Comparison of ENCODE assay signal across 8 cellular contexts in the genomic region with DNA sequence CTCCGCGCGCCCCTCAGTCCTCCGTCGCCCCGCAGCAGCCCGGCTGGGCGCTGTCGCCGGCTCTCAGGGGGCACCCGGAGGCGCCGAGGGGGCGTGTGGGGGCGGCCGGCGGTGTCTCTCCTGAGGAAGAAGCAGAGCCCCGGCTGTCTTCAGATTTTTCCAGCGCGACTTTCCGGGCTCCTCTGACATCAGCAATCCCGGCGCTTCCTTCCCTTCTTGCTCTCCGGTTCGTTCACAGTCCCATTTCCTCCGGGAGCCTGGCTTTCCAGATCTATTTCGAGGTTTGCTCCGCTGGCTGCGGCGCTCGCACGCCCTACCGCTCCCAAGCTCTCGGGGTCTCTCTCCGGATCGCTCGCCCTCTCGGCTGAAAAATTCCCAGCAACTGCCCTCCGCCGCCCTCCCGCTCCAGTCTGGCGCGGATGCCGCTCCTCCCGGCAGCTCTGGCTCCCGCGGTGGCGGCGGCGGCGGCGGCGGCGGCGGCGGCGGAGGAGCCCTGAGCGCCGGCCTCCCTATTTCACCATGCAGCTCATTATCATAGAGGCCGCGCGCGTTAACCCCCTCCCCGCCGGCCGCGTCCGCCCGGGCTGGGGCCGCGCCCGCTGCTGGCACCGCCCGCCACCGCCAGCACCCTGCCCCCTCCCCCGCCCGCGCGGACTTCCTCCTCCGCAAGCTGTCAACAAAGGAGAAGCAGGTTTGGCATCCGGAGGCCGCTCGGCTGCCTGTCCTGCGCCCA. TPM values are rescaled to one million over a fixed set of nuclear protein-coding genes. Genes with fewer than 3 reads are reported as not detected.
DNase-seq lines count a peak whose midpoint lies in the region; ATAC-seq and TF ChIP-seq lines count a peak whose summit lies in the region.

A gene with protein sequence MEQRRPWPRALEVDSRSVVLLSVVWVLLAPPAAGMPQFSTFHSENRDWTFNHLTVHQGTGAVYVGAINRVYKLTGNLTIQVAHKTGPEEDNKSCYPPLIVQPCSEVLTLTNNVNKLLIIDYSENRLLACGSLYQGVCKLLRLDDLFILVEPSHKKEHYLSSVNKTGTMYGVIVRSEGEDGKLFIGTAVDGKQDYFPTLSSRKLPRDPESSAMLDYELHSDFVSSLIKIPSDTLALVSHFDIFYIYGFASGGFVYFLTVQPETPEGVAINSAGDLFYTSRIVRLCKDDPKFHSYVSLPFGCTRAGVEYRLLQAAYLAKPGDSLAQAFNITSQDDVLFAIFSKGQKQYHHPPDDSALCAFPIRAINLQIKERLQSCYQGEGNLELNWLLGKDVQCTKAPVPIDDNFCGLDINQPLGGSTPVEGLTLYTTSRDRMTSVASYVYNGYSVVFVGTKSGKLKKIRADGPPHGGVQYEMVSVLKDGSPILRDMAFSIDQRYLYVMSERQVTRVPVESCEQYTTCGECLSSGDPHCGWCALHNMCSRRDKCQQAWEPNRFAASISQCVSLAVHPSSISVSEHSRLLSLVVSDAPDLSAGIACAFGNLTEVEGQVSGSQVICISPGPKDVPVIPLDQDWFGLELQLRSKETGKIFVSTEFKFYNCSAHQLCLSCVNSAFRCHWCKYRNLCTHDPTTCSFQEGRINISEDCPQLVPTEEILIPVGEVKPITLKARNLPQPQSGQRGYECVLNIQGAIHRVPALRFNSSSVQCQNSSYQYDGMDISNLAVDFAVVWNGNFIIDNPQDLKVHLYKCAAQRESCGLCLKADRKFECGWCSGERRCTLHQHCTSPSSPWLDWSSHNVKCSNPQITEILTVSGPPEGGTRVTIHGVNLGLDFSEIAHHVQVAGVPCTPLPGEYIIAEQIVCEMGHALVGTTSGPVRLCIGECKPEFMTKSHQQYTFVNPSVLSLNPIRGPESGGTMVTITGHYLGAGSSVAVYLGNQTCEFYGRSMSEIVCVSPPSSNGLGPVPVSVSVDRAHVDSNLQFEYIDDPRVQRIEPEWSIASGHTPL (N-terminal part only) (minus strand): TSS at position 534 of the 733 bp plus-strand sequence. CDS start 26,462 bp downstream, outside the sequence.

- 0% methylated on average over 56 of the region's 84 CpGs; no CpG with 5 or more reads in 1 of the 2 donors for WGBS in upper lobe of left lung, 2 donors

- H3K27ac ChIP-seq in upper lobe of left lung: peak within 1 kb of the TSS; percentile 88 to 97 (median 90)

- TF ChIP-seq EP300 in upper lobe of left lung (IDR thresholded peaks at IDR 0.05): no peak

- H3K36me3 ChIP-seq in upper lobe of left lung: peaks cover 0 to 3% (median 0%) of the 10 kb centered on the region in 4 donors

- H3K4me3 Mint-ChIP-seq in activated naive CD8-positive, alpha-beta T cell treated with anti-CD3 and anti-CD28 coated beads, Interleukin-2, amount 50 U/mL, for 24 hours: peak within 1 kb of the TSS; percentile 75
- H3K4me3 Mint-ChIP-seq in osteocyte (ENCODE audit: unreplicated experiment): peak within 1 kb of the TSS; percentile 93

- H3K27me3 Mint-ChIP-seq in activated naive CD8-positive, alpha-beta T cell treated with anti-CD3 and anti-CD28 coated beads, Interleukin-2, amount 50 U/mL, for 24 hours: peaks cover 40% of the 10 kb centered on the region
- peaks cover 2% of the 10 kb centered on the region for H3K27me3 Mint-ChIP-seq in osteocyte (ENCODE audit: unreplicated experiment)

- DNase-seq in 8988T (peak; percentile 52), NAMALWA (ENCODE audit: low spot score) (peak; percentile 63), SKM-1 treated with dmso at 0.1 percent for 144 hours (lab: John Stamatoyannopoulos, UW; ENCODE audit: unreplicated experiment) (peak; percentile 93), Right ventricle myocardium inferior (ENCODE audit: missing footprints) (peak; percentile 94), osteocyte (ENCODE audit: extremely low spot score, unreplicated experiment) (peak; percentile 88), upper lobe of left lung (peak; percentile 92 to 97)
- DNase-seq in activated naive CD8-positive, alpha-beta T cell treated with anti-CD3 and anti-CD28 coated beads, Interleukin-2, amount 50 U/mL, for 24 hours: peak; percentile 59

- intact Hi-C loops in Right ventricle myocardium inferior (cut with DNase I): loop anchor here (2.0 to 10.0 kb wide), 5 partner anchors 42 to 359 kb away; no protein-coding TSS in a partner anchor

- peak in 3 of 4 donors; percentile 47 to 90 (median 79) for TF ChIP-seq POLR2A in upper lobe of left lung (IDR thresholded peaks at IDR 0.05)

- peak within 1 kb of the TSS; percentile 72 to 94 (median 82) for H3K4me3 ChIP-seq in upper lobe of left lung

- no peaks in the 10 kb centered on the region for H3K27me3 ChIP-seq in upper lobe of left lung

- H3K9me3 ChIP-seq in upper lobe of left lung: no peaks in the 10 kb centered on the region

- no peaks in the 10 kb centered on the region for H3K9me3 Mint-ChIP-seq in activated naive CD8-positive, alpha-beta T cell treated with anti-CD3 and anti-CD28 coated beads, Interleukin-2, amount 50 U/mL, for 24 hours
- H3K9me3 Mint-ChIP-seq in osteocyte (ENCODE audit: unreplicated experiment): no peaks in the 10 kb centered on the region

- TF ChIP-seq CTCF in osteocyte (IDR thresholded peaks at IDR 0.05) (no peak), upper lobe of left lung (IDR thresholded peaks at IDR 0.05) (peak in 3 of 6 experiments; percentile 9 to 24 (median 10))

- peaks cover 30 to 41% (median 33%) of the 10 kb centered on the region in 4 donors for H3K4me1 ChIP-seq in upper lobe of left lung

- H3K36me3 Mint-ChIP-seq in activated naive CD8-positive, alpha-beta T cell treated with anti-CD3 and anti-CD28 coated beads, Interleukin-2, amount 50 U/mL, for 24 hours (ENCODE audit: low read depth): no peaks in the 10 kb centered on the region
- no peaks in the 10 kb centered on the region for H3K36me3 Mint-ChIP-seq in osteocyte (ENCODE audit: unreplicated experiment)

- H3K27ac Mint-ChIP-seq in activated naive CD8-positive, alpha-beta T cell treated with anti-CD3 and anti-CD28 coated beads, Interleukin-2, amount 50 U/mL, for 24 hours: no peak within 1 kb of the TSS
- H3K27ac Mint-ChIP-seq in osteocyte (ENCODE audit: unreplicated experiment): peak within 1 kb of the TSS; percentile 84

- peak; percentile 45 for ATAC-seq in GM19035 (IDR thresholded peaks at IDR 0.05; ENCODE audit: unreplicated experiment)
- ATAC-seq in activated naive CD8-positive, alpha-beta T cell treated with anti-CD3 and anti-CD28 coated beads, Interleukin-2, amount 50 U/mL, for 24 hours: peak; percentile 57
- peak; percentile 88 for ATAC-seq in Right ventricle myocardium inferior
- ATAC-seq in upper lobe of left lung (ENCODE audit: low FRiP score in 2 of 2): peak; percentile 90 to 92

- H3K4me1 Mint-ChIP-seq in activated naive CD8-positive, alpha-beta T cell treated with anti-CD3 and anti-CD28 coated beads, Interleukin-2, amount 50 U/mL, for 24 hours: peaks cover 12% of the 10 kb centered on the region
- peaks cover 44% of the 10 kb centered on the region for H3K4me1 Mint-ChIP-seq in osteocyte (ENCODE audit: unreplicated experiment)

RNA-seq across cellular contexts. Expression of the gene that starts here (rescaled TPM):
- total RNA-seq in Right ventricle myocardium inferior (15.3 TPM), osteocyte (19.5 and 20.5 TPM in 2 replicates), upper lobe of left lung (100 to 1,000 TPM in 3 of 6 donors, 10 to 100 TPM in 3; 77.5 to 150 (median 101) TPM)

Comparison
In these comparisons a context has a peak if more than half of its experiments do, and no peak if none do; other contexts are left out.
1. Peak in every context shown above with its lines: DNase-seq, ATAC-seq, H3K4me3 ChIP-seq and H3K27ac ChIP-seq.